18 cellular contexts compared by ENCODE assay signal in the genomic region with DNA sequence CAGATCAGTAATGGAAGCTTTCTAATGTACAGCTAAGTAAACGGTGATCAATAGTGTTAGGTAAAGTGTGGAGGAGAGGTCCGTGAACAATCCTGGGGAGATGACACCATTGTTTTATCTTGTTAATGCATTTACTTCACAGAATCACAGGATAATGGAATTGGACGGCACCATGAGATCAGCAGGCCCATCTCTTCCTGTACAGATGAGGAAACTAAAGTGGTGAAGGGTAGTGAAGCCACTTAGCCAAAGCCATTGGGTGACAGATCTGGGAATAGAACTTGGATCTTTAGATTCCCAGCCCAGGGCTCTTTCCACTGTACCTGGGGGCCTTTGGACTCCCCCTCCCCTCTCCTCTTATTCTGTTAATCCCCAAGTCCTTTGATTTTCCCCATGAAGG. TPM values are rescaled to one million over a fixed set of nuclear protein-coding genes. Genes with fewer than 3 reads are reported as not detected.
DNase-seq lines count a peak whose midpoint lies in the region; ATAC-seq and TF ChIP-seq lines count a peak whose summit lies in the region.
"Had no signal": no experiment of that assay in that cellular context is flagged by ENCODE, and none has a peak within 500 bp of the region (broad histone marks: within the 10 kb centered on the region; RNA-seq: fewer than 3 reads in every experiment).

No MANE protein-coding gene starts in this region.

- H3K9me3 ChIP-seq in esophagus muscularis mucosa (no peaks in the 10 kb centered on the region), smooth muscle cell (replicated peaks; ENCODE audit: low read depth) (no peaks in the 10 kb centered on the region)
- H3K9me3 ChIP-seq: body of pancreas, heart left ventricle, MG63, suprapubic skin had no signal

- CTCF ChIA-PET in activated CD8-positive, alpha-beta T cell treated with anti-CD3 and anti-CD28 coated beads, Interleukin-2, amount 10 ng/mL, durations not matched to agents 7 days and 5 days (lab: Charles Lee) = interaction anchor here (0.9 to 1.8 kb wide), 3 partner anchors 11 to 29 kb away, joined by 3 to 11 read pairs (median 7); no protein-coding TSS in a partner anchor
- CTCF ChIA-PET in GM10248 (lab: Yijun Ruan, JAX) = interaction anchor here (0.9 to 1.6 kb wide), 3 partner anchors 18 to 49 kb away, joined by 3 to 6 read pairs (median 3); no protein-coding TSS in a partner anchor

- peaks cover 4% of the 10 kb centered on the region for H3K36me3 Mint-ChIP-seq in activated T-cell treated with anti-CD3 and anti-CD28 coated beads, Interleukin-2, amount 50 U/mL, for 24 hours (ENCODE audit: low read depth)
- peaks cover 6% of the 10 kb centered on the region for H3K36me3 Mint-ChIP-seq in activated CD8-positive, alpha-beta T cell treated with anti-CD3 and anti-CD28 coated beads, Interleukin-2, amount 10 ng/mL, durations not matched to agents 7 days and 5 days (ENCODE audit: low read depth)
- H3K36me3 Mint-ChIP-seq: naive B cell had no signal

- H3K27ac ChIP-seq in esophagus muscularis mucosa (replicated peaks in 1 of 4) = peak overlapping the region; percentile 50 to 77 (median 68)
- peak overlapping the region; percentile 100 for H3K27ac ChIP-seq in smooth muscle cell (ENCODE audit: low read depth)
- H3K27ac ChIP-seq: SK-N-MC, suprapubic skin had no signal

- peaks cover 19 to 27% (median 25%) of the 10 kb centered on the region in 4 donors for H3K4me1 ChIP-seq in esophagus muscularis mucosa
- H3K4me1 ChIP-seq in smooth muscle cell (ENCODE audit: low read depth) = peaks cover 28% of the 10 kb centered on the region

- 89% methylated on average over 3 of the region's 3 CpGs for WGBS in esophagus muscularis mucosa
- 90% methylated on average over 3 of the region's 3 CpGs for WGBS in smooth muscle cell (ENCODE audit: low lambda C conversion rate)

- no peak overlapping the region for H3K4me3 Mint-ChIP-seq in activated T-cell treated with anti-CD3 and anti-CD28 coated beads, Interleukin-2, amount 50 U/mL, for 24 hours
- H3K4me3 Mint-ChIP-seq in activated CD8-positive, alpha-beta T cell treated with anti-CD3 and anti-CD28 coated beads, Interleukin-2, amount 10 ng/mL, durations not matched to agents 7 days and 5 days = no peak overlapping the region

- TF ChIP-seq CTCF in esophagus muscularis mucosa (IDR thresholded peaks at IDR 0.05) (no peak), smooth muscle cell (IDR thresholded peaks at IDR 0.05; ENCODE audit: borderline replicate concordance, insufficient read depth, poor library complexity, severe bottlenecking) (no peak), GM10248 (IDR thresholded peaks at IDR 0.05; ENCODE audit: control extremely low read depth, extremely low read depth, low read depth, missing control alignments) (no peak)

- H3K9me3 Mint-ChIP-seq in activated T-cell treated with anti-CD3 and anti-CD28 coated beads, Interleukin-2, amount 50 U/mL, for 24 hours = peaks cover 6% of the 10 kb centered on the region
- H3K9me3 Mint-ChIP-seq in activated CD8-positive, alpha-beta T cell treated with anti-CD3 and anti-CD28 coated beads, Interleukin-2, amount 10 ng/mL, durations not matched to agents 7 days and 5 days (ENCODE audit: insufficient read depth) = no peaks in the 10 kb centered on the region
- H3K9me3 Mint-ChIP-seq: naive B cell had no signal

- no peak for DNase-seq in activated T-cell treated with anti-CD3 and anti-CD28 coated beads, Interleukin-2, amount 50 U/mL, for 24 hours
- no peak for DNase-seq in activated T-cell treated with anti-CD3 and anti-CD28 coated beads, Interleukin-2, amount 50 U/mL, for 48 hours
- DNase-seq in activated CD8-positive, alpha-beta T cell treated with anti-CD3 and anti-CD28 coated beads, Interleukin-2, amount 10 ng/mL, durations not matched to agents 7 days and 5 days = no peak
- no peak for DNase-seq in esophagus muscularis mucosa (ENCODE audit: extremely low spot score)
- DNase-seq in smooth muscle cell (lab: John Stamatoyannopoulos, UW; ENCODE audit: unreplicated experiment) = no peak
- no peak for DNase-seq in GM10248 (ENCODE audit: extremely low spot score)
- DNase-seq in activated gamma-delta T cell treated with Interleukin-2 at 50 U/mL for 16 hours = no peak
- no peak for DNase-seq in SW480 (ENCODE audit: low spot score)
- DNase-seq: activated CD8-positive, alpha-beta memory T cell treated with anti-CD3 and anti-CD28 coated beads, Interleukin-2, amount 50 U/mL, for 48 hours; body of pancreas; heart left ventricle; left cardiac atrium; MG63; naive B cell; NCI-H2171 treated with DMSO at 0.1 percent for 48 hours; NK-92 treated with Interleukin-12 subunit alpha and Interleukin-12 subunit beta, amount 100 ng/mL, for 24 hours had no signal

- intact Hi-C loops in esophagus muscularis mucosa (cut with DNase I) = no loop called here

- POLR2A ChIA-PET in activated CD8-positive, alpha-beta T cell treated with anti-CD3 and anti-CD28 coated beads, Interleukin-2, amount 10 ng/mL, durations not matched to agents 7 days and 5 days (lab: Charles Lee) = interaction anchor here (4.9 to 5.7 kb wide), 2 partner anchors 18 to 27 kb away, joined by 40 to 46 read pairs; a partner anchor contains a TSS
- POLR2A ChIA-PET in GM10248 (lab: Yijun Ruan, JAX) = no interaction called here

- H3K79me2 ChIP-seq in smooth muscle cell (ENCODE audit: low read depth) = no peaks in the 10 kb centered on the region

- H3K27me3 Mint-ChIP-seq in activated T-cell treated with anti-CD3 and anti-CD28 coated beads, Interleukin-2, amount 50 U/mL, for 24 hours = no peaks in the 10 kb centered on the region
- no peaks in the 10 kb centered on the region for H3K27me3 Mint-ChIP-seq in activated CD8-positive, alpha-beta T cell treated with anti-CD3 and anti-CD28 coated beads, Interleukin-2, amount 10 ng/mL, durations not matched to agents 7 days and 5 days (ENCODE audit: low read depth)

- no peaks in the 10 kb centered on the region for H3K36me3 ChIP-seq in esophagus muscularis mucosa
- H3K36me3 ChIP-seq in smooth muscle cell (ENCODE audit: low read depth) = no peaks in the 10 kb centered on the region
- H3K36me3 ChIP-seq: heart left ventricle, MG63, suprapubic skin had no signal

- ATAC-seq in activated CD8-positive, alpha-beta T cell treated with anti-CD3 and anti-CD28 coated beads, Interleukin-2, amount 10 ng/mL, durations not matched to agents 7 days and 5 days = no peak
- ATAC-seq: body of pancreas, heart left ventricle had no signal

- no peaks in the 10 kb centered on the region for H4K20me1 ChIP-seq in smooth muscle cell (ENCODE audit: low read depth)

- peak overlapping the region; percentile 72 for H3K4me2 ChIP-seq in smooth muscle cell

- no peak for TF ChIP-seq POLR2A in esophagus muscularis mucosa (IDR thresholded peaks at IDR 0.05; ENCODE audit: low read depth)

- no peak overlapping the region for H2AFZ ChIP-seq in smooth muscle cell (ENCODE audit: low read depth)

- H3K4me3 ChIP-seq in esophagus muscularis mucosa (no peak overlapping the region), smooth muscle cell (no peak overlapping the region)
- H3K4me3 ChIP-seq: body of pancreas, heart left ventricle, MG63, SK-N-MC, suprapubic skin had no signal

- no peak for TF ChIP-seq EP300 in esophagus muscularis mucosa (IDR thresholded peaks at IDR 0.05)

- peaks cover 79% of the 10 kb centered on the region for H3K4me1 Mint-ChIP-seq in activated T-cell treated with anti-CD3 and anti-CD28 coated beads, Interleukin-2, amount 50 U/mL, for 24 hours (ENCODE audit: low read depth)
- peaks cover 85% of the 10 kb centered on the region for H3K4me1 Mint-ChIP-seq in activated CD8-positive, alpha-beta T cell treated with anti-CD3 and anti-CD28 coated beads, Interleukin-2, amount 10 ng/mL, durations not matched to agents 7 days and 5 days (ENCODE audit: low read depth)

- H3K9ac ChIP-seq in smooth muscle cell (ENCODE audit: low read depth) = peak overlapping the region; percentile 97

- H3K27me3 ChIP-seq in esophagus muscularis mucosa (no peaks in the 10 kb centered on the region), smooth muscle cell (ENCODE audit: low read depth) (no peaks in the 10 kb centered on the region)
- H3K27me3 ChIP-seq: body of pancreas, heart left ventricle, MG63, suprapubic skin had no signal

- peaks cover 16% of the 10 kb centered on the region for H3F3A ChIP-seq in smooth muscle cell (ENCODE audit: low read depth)

- peak overlapping the region; percentile 100 for H3K27ac Mint-ChIP-seq in activated T-cell treated with anti-CD3 and anti-CD28 coated beads, Interleukin-2, amount 50 U/mL, for 24 hours
- H3K27ac Mint-ChIP-seq in activated CD8-positive, alpha-beta T cell treated with anti-CD3 and anti-CD28 coated beads, Interleukin-2, amount 10 ng/mL, durations not matched to agents 7 days and 5 days = peak overlapping the region; percentile 75

RNA-seq across cellular contexts. Expression of a gene that starts 26.2 kb away (rescaled TPM):
- 10 to 100 TPM; 76.6 to 82.9 TPM for total RNA-seq in activated CD8-positive, alpha-beta T cell treated with anti-CD3 and anti-CD28 coated beads, Interleukin-2, amount 10 ng/mL, durations not matched to agents 7 days and 5 days
- 10 to 100 TPM in 2 of 4 donors, 1 to 10 TPM in 2; 8.9 to 45.4 (median 11.0) TPM for total RNA-seq in esophagus muscularis mucosa
- 732 and 736 TPM in 2 replicates for total RNA-seq in smooth muscle cell
- polyA plus RNA-seq in smooth muscle cell = 708 and 811 TPM in 2 replicates

RNA-seq across cellular contexts. Expression of a gene that starts 28.1 kb away (rescaled TPM):
- total RNA-seq in activated CD8-positive, alpha-beta T cell treated with anti-CD3 and anti-CD28 coated beads, Interleukin-2, amount 10 ng/mL, durations not matched to agents 7 days and 5 days = 100 to 1,000 TPM; 314 to 317 TPM
- 100 to 1,000 TPM; 115 to 214 (median 166) TPM for total RNA-seq in esophagus muscularis mucosa
- total RNA-seq in smooth muscle cell = 79.8 and 87.6 TPM in 2 replicates
- 117 and 146 TPM in 2 replicates for polyA plus RNA-seq in smooth muscle cell

RNA-seq across cellular contexts. Expression of a gene that starts 50.4 kb away (rescaled TPM):
- total RNA-seq in activated CD8-positive, alpha-beta T cell treated with anti-CD3 and anti-CD28 coated beads, Interleukin-2, amount 10 ng/mL, durations not matched to agents 7 days and 5 days = 1,000 to 10,000 TPM; 1,638 to 1,703 TPM
- 100 to 1,000 TPM; 208 to 398 (median 272) TPM for total RNA-seq in esophagus muscularis mucosa
- 1,002 and 1,039 TPM in 2 replicates for total RNA-seq in smooth muscle cell
- 855 and 1,009 TPM in 2 replicates for polyA plus RNA-seq in smooth muscle cell

RNA-seq across cellular contexts. Expression of a gene that starts 53.5 kb away (rescaled TPM):
- 10 to 100 TPM; 48.5 to 52.4 TPM for total RNA-seq in activated CD8-positive, alpha-beta T cell treated with anti-CD3 and anti-CD28 coated beads, Interleukin-2, amount 10 ng/mL, durations not matched to agents 7 days and 5 days
- 10 to 100 TPM; 10.8 to 20.3 (median 13.1) TPM for total RNA-seq in esophagus muscularis mucosa
- 6.9 and 7.0 TPM in 2 replicates for total RNA-seq in smooth muscle cell
- 17.1 and 19.0 TPM in 2 replicates for polyA plus RNA-seq in smooth muscle cell
